ENCODE assay signal across 1 cellular context in the genomic region with DNA sequence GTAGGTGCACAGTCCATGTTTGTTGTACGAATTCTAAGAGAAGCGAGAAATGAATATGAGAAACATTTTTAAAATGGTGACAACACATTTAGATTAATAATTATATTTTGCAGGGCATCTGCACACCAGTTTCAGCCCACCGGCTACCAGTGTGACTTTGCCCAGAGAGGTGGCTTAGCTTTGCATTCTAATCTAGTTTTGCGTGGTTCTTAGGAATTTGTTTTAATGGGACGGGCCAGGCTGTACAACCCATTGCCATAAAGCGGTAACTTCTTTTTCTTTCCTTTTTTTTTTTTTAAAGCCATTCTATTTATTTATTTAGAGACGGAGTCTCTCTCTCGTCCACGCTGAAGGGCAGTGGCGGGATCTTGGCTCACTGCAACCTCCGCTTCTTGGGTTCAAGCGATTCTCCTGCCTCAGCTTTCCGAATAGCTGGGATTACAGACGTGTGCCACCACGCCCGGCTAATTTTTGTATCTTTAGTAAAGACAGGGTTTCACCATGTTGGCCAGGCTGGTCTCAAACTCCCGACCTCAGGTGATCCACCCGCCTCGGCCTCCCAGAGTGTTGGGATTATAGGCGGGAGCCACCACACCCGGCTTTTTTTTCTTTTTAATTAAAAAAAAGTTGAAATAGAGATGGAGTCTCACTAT.
TF ChIP-seq lines count a peak whose summit lies in the region.

No MANE protein-coding gene starts in this region.

TF ChIP-seq in HCT116, 20 proteins besides CTCF, POLR2A, EP300 and RAD21:
- no peak for TF ChIP-seq EZH2phosphoT487 (IDR thresholded peaks at IDR 0.05; ENCODE audit: borderline replicate concordance)
- TF ChIP-seq SRF (IDR thresholded peaks at IDR 0.05; ENCODE audit: low read depth): no peak
